In the genomic region with DNA sequence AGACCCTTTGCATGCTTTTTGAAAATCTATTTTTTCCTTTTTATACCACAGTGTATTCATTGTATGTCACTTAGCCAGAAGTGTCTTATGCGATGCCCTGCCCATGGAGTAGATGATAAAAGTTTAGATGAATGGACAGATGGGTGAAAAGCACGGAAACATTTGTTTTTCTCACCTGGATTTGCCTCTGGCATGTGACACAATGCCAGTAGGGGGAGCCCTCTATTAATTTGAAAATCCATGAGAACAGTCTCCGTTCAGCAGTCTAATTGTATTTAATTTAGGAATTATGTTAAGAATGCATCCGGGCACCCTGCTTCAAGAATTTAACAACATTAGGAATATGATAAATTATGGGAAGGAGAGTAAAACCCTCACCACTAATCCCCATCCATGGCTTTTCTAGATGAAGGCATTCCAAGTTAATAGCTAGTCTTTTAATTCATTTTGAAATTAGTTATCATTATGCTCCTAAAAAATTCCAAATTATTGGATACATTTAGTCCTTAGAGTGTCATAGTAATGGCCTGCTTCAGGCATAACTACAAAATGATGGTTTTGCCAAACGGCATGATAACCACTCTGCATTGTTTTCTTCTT, we compare ENCODE assay signal across 8 cellular contexts. TPM values are rescaled to one million over a fixed set of nuclear protein-coding genes. Genes with fewer than 3 reads are reported as not detected.
DNase-seq lines count a peak whose midpoint lies in the region; ATAC-seq and TF ChIP-seq lines count a peak whose summit lies in the region.

No MANE protein-coding gene starts in this region.

- H3K9me3 ChIP-seq in lung (ENCODE audit: control insufficient read depth in 2 of 2, insufficient read depth in 1 of 2, low read length in 1 of 2): no peaks in the 10 kb centered on the region

- no peak overlapping the region for H3K27ac ChIP-seq in lung (ENCODE audit: low read depth in 1 of 2, low read length in 1 of 2)

- no peaks in the 10 kb centered on the region for H3K4me1 ChIP-seq in lung (ENCODE audit: control insufficient read depth in 2 of 2, insufficient read depth in 2 of 2, low read length in 2 of 2)

- ATAC-seq in lung (ENCODE audit: insufficient read depth, low FRiP score): no peak
- no peak for ATAC-seq in GM18517 (IDR thresholded peaks at IDR 0.05; ENCODE audit: unreplicated experiment)
- ATAC-seq in HG02870 (IDR thresholded peaks at IDR 0.05; ENCODE audit: unreplicated experiment): no peak

- TF ChIP-seq CTCF in LNCAP (IDR thresholded peaks at IDR 0.05) (peak; percentile 89), astrocyte of the spinal cord (IDR thresholded peaks at IDR 0.05; ENCODE audit: low read depth, low read length) (peak; percentile 73), lung (IDR thresholded peaks at IDR 0.05; ENCODE audit: control extremely low read depth, extremely low read depth) (peak; percentile 10)

- H3K36me3 ChIP-seq in lung (ENCODE audit: control insufficient read depth in 2 of 2, insufficient read depth in 2 of 2, low read length in 2 of 2): peaks cover 0 to 3% of the 10 kb centered on the region in 2 donors

- WGBS in lung, 2 donors: 66 to 69% methylated on average over 5 of the region's 5 CpGs

- no peak overlapping the region for H3K4me3 ChIP-seq in astrocyte of the spinal cord (ENCODE audit: low read depth, low read length)
- no peak overlapping the region for H3K4me3 ChIP-seq in lung

- no peaks in the 10 kb centered on the region for H3K27me3 ChIP-seq in lung (ENCODE audit: control insufficient read depth, insufficient read depth)

- DNase-seq in NCI-H2196 (lab: John Stamatoyannopoulos, UW; ENCODE audit: unreplicated experiment) (peak; percentile 10), NCI-H2196 treated with DMSO at 0.1 percent for 48 hours (lab: John Stamatoyannopoulos, UW; ENCODE audit: unreplicated experiment) (no peak), astrocyte of the spinal cord (ENCODE audit: low read depth, low spot score) (peak; percentile 50), lung (ENCODE audit: low spot score) (no peak), T-helper 9 cell (no peak)

- in situ Hi-C loops in astrocyte of the spinal cord (cut with HindIII; ENCODE audit: low sequenced_read_pairs): no loop called here

RNA-seq across cellular contexts. Expression of gene ALKBH3, which starts 55.3 kb away (rescaled TPM):
- 10 to 100 TPM; 42.8 to 43.7 TPM for total RNA-seq in lung
- 10 to 100 TPM; 22.6 to 23.6 TPM for polyA plus RNA-seq in lung

Comparison
In these comparisons a context has a peak if more than half of its experiments do, and no peak if none do; other contexts are left out.
1. DNase-seq: peak in NCI-H2196 (single experiment) and astrocyte of the spinal cord (single experiment); none in NCI-H2196 treated with DMSO at 0.1 percent for 48 hours (single experiment), lung (single experiment) and T-helper 9 cell (single experiment).
2. CTCF ChIP-seq: peak in every context shown above with its lines; median percentile 89 in LNCAP; 73 in astrocyte of the spinal cord; 10 in lung.